1 cellular context compared by ENCODE assay signal in genomic region chr4:118968813-118969212, GRCh38.
TF ChIP-seq lines count a peak whose summit lies in the region.

No MANE protein-coding gene starts in this region.

TF ChIP-seq in HepG2, 621 proteins besides CTCF, POLR2A, EP300 and RAD21 (continued from another document):
- TF ChIP-seq ZNF142 (CRISPR knock-in tag; IDR thresholded peaks at IDR 0.05) (no peak), SCMH1 (CRISPR knock-in tag; IDR thresholded peaks at IDR 0.05; ENCODE audit: borderline replicate concordance) (no peak), RFXANK (CRISPR knock-in tag; IDR thresholded peaks at IDR 0.05) (no peak), ZSCAN20 (CRISPR knock-in tag; IDR thresholded peaks at IDR 0.05; ENCODE audit: borderline replicate concordance) (no peak), SRSF9 (IDR thresholded peaks at IDR 0.05; ENCODE audit: borderline replicate concordance, insufficient read depth, low read depth, low read length, poor library complexity, severe bottlenecking) (no peak), ZNF639 (CRISPR knock-in tag; conservative IDR thresholded peaks at IDR 0.05) (no peak), TERF1 (CRISPR knock-in tag; IDR thresholded peaks at IDR 0.05) (no peak), PHB2 (IDR thresholded peaks at IDR 0.05; ENCODE audit: partially characterized antibody) (no peak), SMAD3 (CRISPR knock-in tag; IDR thresholded peaks at IDR 0.05) (no peak), NCOA2 (CRISPR knock-in tag; IDR thresholded peaks at IDR 0.05) (no peak), SAFB2 (CRISPR knock-in tag; IDR thresholded peaks at IDR 0.05; ENCODE audit: borderline replicate concordance, low read depth) (no peak), ZBTB33 (CRISPR knock-in tag; IDR thresholded peaks at IDR 0.05) (no peak), CSRNP1 (CRISPR knock-in tag; IDR thresholded peaks at IDR 0.05) (no peak), ZBTB3 (CRISPR knock-in tag; IDR thresholded peaks at IDR 0.05; ENCODE audit: borderline replicate concordance, low read depth) (no peak)
